In genomic region chr5:150410524-150411244, GRCh38 we compare ENCODE assay signal across 8 cellular contexts. TPM values are rescaled to one million over a fixed set of nuclear protein-coding genes. Genes with fewer than 3 reads are reported as not detected.
DNase-seq lines count a peak whose midpoint lies in the region; ATAC-seq and TF ChIP-seq lines count a peak whose summit lies in the region.

No MANE protein-coding gene starts in this region.

- peaks cover 21% of the 10 kb centered on the region for H3K4me1 Mint-ChIP-seq in activated T-helper 17 cell treated with anti-CD3 and anti-CD28 coated beads, Interleukin-2, amount 50 U/mL, for 72 hours
- H3K4me1 Mint-ChIP-seq in nephron progenitor cell = peaks cover 41% of the 10 kb centered on the region

- DNase-seq in COLO668 (lab: John Stamatoyannopoulos, UW; ENCODE audit: unreplicated experiment) = peak; percentile 2
- DNase-seq in HPDE6-E6E7 (ENCODE audit: extremely low spot score) = peak; percentile 78
- peak; percentile 36 for DNase-seq in NT2/D1 (ENCODE audit: low read depth, low spot score)
- DNase-seq in fibroblast of villous mesenchyme (ENCODE audit: low read depth) = peak; percentile 76
- DNase-seq in nephron progenitor cell = peak; percentile 52
- DNase-seq in OCI-M2 (lab: John Stamatoyannopoulos, UW; ENCODE audit: unreplicated experiment) = no peak

- peak overlapping the region; percentile 100 for H3K4me3 Mint-ChIP-seq in activated T-helper 17 cell treated with anti-CD3 and anti-CD28 coated beads, Interleukin-2, amount 50 U/mL, for 72 hours
- peak overlapping the region; percentile 67 for H3K4me3 Mint-ChIP-seq in nephron progenitor cell

- H3K36me3 ChIP-seq in NT2/D1 (ENCODE audit: insufficient read depth, insufficient read length, low read length) = no peaks in the 10 kb centered on the region

- peak overlapping the region; percentile 52 for H3K9ac ChIP-seq in NT2/D1 (ENCODE audit: insufficient read length, low read depth)

- no peaks in the 10 kb centered on the region for H3K27me3 ChIP-seq in NT2/D1 (ENCODE audit: insufficient read depth, insufficient read length)

- H3K9me3 ChIP-seq in NT2/D1 (ENCODE audit: insufficient read depth, low read length) = no peaks in the 10 kb centered on the region

- TF ChIP-seq CTCF in fibroblast of villous mesenchyme (IDR thresholded peaks at IDR 0.05; ENCODE audit: insufficient read depth, low read depth, low read length) (no peak), nephron progenitor cell (IDR thresholded peaks at IDR 0.05) (no peak)

- peaks cover 6% of the 10 kb centered on the region for H3K4me1 ChIP-seq in NT2/D1 (ENCODE audit: insufficient read depth, insufficient read length)

- no peaks in the 10 kb centered on the region for H3K9me3 Mint-ChIP-seq in activated T-helper 17 cell treated with anti-CD3 and anti-CD28 coated beads, Interleukin-2, amount 50 U/mL, for 72 hours
- no peaks in the 10 kb centered on the region for H3K9me3 Mint-ChIP-seq in nephron progenitor cell

- H3K36me3 Mint-ChIP-seq in activated T-helper 17 cell treated with anti-CD3 and anti-CD28 coated beads, Interleukin-2, amount 50 U/mL, for 72 hours (ENCODE audit: low read depth) = peaks cover 54% of the 10 kb centered on the region
- no peaks in the 10 kb centered on the region for H3K36me3 Mint-ChIP-seq in nephron progenitor cell (ENCODE audit: low read depth)

- H3K4me3 ChIP-seq in NT2/D1 (ENCODE audit: insufficient read length, low read depth) (no peak overlapping the region), fibroblast of villous mesenchyme (ENCODE audit: low read depth, low read length) (no peak overlapping the region)

- H3K27ac Mint-ChIP-seq in activated T-helper 17 cell treated with anti-CD3 and anti-CD28 coated beads, Interleukin-2, amount 50 U/mL, for 72 hours = peak overlapping the region; percentile 87
- H3K27ac Mint-ChIP-seq in nephron progenitor cell = peak overlapping the region; percentile 41

- no peaks in the 10 kb centered on the region for H3K27me3 Mint-ChIP-seq in activated T-helper 17 cell treated with anti-CD3 and anti-CD28 coated beads, Interleukin-2, amount 50 U/mL, for 72 hours
- peaks cover 5% of the 10 kb centered on the region for H3K27me3 Mint-ChIP-seq in nephron progenitor cell (ENCODE audit: low read depth, poor library complexity)

- peak; percentile 50 for ATAC-seq in activated T-helper 17 cell treated with anti-CD3 and anti-CD28 coated beads, Interleukin-2, amount 50 U/mL, for 72 hours (replicated peaks)
- ATAC-seq in GM18498 (IDR thresholded peaks at IDR 0.05; ENCODE audit: unreplicated experiment) = no peak

RNA-seq across cellular contexts. Expression of gene CD74, which starts 2.0 kb away (rescaled TPM):
- 100 to 1,000 TPM; 265 to 629 TPM for total RNA-seq in activated T-helper 17 cell treated with anti-CD3 and anti-CD28 coated beads, Interleukin-2, amount 50 U/mL, for 72 hours
- 0.32 and 3.0 TPM in 2 replicates for total RNA-seq in fibroblast of villous mesenchyme

RNA-seq across cellular contexts. Expression of gene RPS14, which starts 38.9 kb away (rescaled TPM):
- total RNA-seq in activated T-helper 17 cell treated with anti-CD3 and anti-CD28 coated beads, Interleukin-2, amount 50 U/mL, for 72 hours = 1,000 to 10,000 TPM; 2,772 to 2,939 TPM
- 1,744 and 3,299 TPM in 2 replicates for total RNA-seq in fibroblast of villous mesenchyme

RNA-seq across cellular contexts. Expression of gene TCOF1, which starts 53.2 kb away (rescaled TPM):
- total RNA-seq in activated T-helper 17 cell treated with anti-CD3 and anti-CD28 coated beads, Interleukin-2, amount 50 U/mL, for 72 hours = 100 to 1,000 TPM in 1 of 2 donors, 10 to 100 TPM in 1; 55.3 to 117 TPM
- 19.0 and 23.7 TPM in 2 replicates for total RNA-seq in fibroblast of villous mesenchyme

Comparison
In these comparisons a context has a peak if more than half of its experiments do, and no peak if none do; other contexts are left out.
1. RNA of gene CD74, which starts 2.0 kb away (total RNA-seq): 265 to 629 TPM in activated T-helper 17 cell treated with anti-CD3 and anti-CD28 coated beads, Interleukin-2, amount 50 U/mL, for 72 hours; 0.32 to 3.0 TPM in fibroblast of villous mesenchyme; every median in the first group is over 10 times any median in the second.